ENCODE assay signal across 9 cellular contexts in genomic region chr2:11692966-11693521, GRCh38. TPM values are rescaled to one million over a fixed set of nuclear protein-coding genes. Genes with fewer than 3 reads are reported as not detected.
A peak's percentile ranks its signal among the peaks of the same experiment; 100 is the strongest.
DNase-seq lines count a peak whose midpoint lies in the region; ATAC-seq and TF ChIP-seq lines count a peak whose summit lies in the region.
"Had no signal": no experiment of that assay in that cellular context is flagged by ENCODE, and none has a peak within 500 bp of the region (broad histone marks: within the 10 kb centered on the region; RNA-seq: fewer than 3 reads in every experiment).

No MANE protein-coding gene starts in this region.

- H3K4me1 Mint-ChIP-seq in natural killer cell treated with Interleukin-12 subunit alpha and Interleukin-12 subunit beta and Interleukin-15 and Interleukin-18, amount 100 ng/mL, for 72 hours (ENCODE audit: low read depth in 2 of 2): peaks cover 8 to 18% of the 10 kb centered on the region in 2 donors

- no peak overlapping the region for H3K27ac ChIP-seq in substantia nigra (ENCODE audit: low read depth, low read length, poor library complexity, severe bottlenecking)

- no peaks in the 10 kb centered on the region for H3K9me3 Mint-ChIP-seq in natural killer cell treated with Interleukin-12 subunit alpha and Interleukin-12 subunit beta and Interleukin-15 and Interleukin-18, amount 100 ng/mL, for 72 hours

- peak; percentile 63 for ATAC-seq in GM21360 (IDR thresholded peaks at IDR 0.05; ENCODE audit: unreplicated experiment)
- ATAC-seq in natural killer cell treated with Interleukin-12 subunit alpha and Interleukin-12 subunit beta and Interleukin-15 and Interleukin-18, amount 100 ng/mL, for 72 hours: peak; percentile 65 to 79

- in situ Hi-C loops in Caki2 (cut with HindIII; ENCODE audit: low pct_unique_long_range_greater_than_20kb, low sequenced_read_pairs): loop anchor here (25.0 kb wide), 1 partner anchor 94 kb away; no protein-coding TSS in a partner anchor

- peaks cover 0 to 8% of the 10 kb centered on the region in 2 donors for H3K27me3 Mint-ChIP-seq in natural killer cell treated with Interleukin-12 subunit alpha and Interleukin-12 subunit beta and Interleukin-15 and Interleukin-18, amount 100 ng/mL, for 72 hours

- H3K27ac Mint-ChIP-seq in natural killer cell treated with Interleukin-12 subunit alpha and Interleukin-12 subunit beta and Interleukin-15 and Interleukin-18, amount 100 ng/mL, for 72 hours: no peak overlapping the region

- peak; percentile 93 for TF ChIP-seq CTCF in epithelial cell of esophagus (IDR thresholded peaks at IDR 0.05; ENCODE audit: insufficient read depth, low read depth, low read length, missing control alignments)

- peak; percentile 68 for DNase-seq in Caki2 (ENCODE audit: low read depth)
- peak; percentile 54 for DNase-seq in HPDE6-E6E7 (ENCODE audit: extremely low spot score)
- peak; percentile 56 for DNase-seq in NOMO-1 treated with DMSO at 0.1 percent for 48 hours (lab: John Stamatoyannopoulos, UW; ENCODE audit: unreplicated experiment)
- DNase-seq in activated CD8-positive, alpha-beta memory T cell treated with anti-CD3 and anti-CD28 coated beads for 4 hours (ENCODE audit: low read depth in 2 of 2): peak; percentile 22
- peak; percentile 72 for DNase-seq in epithelial cell of esophagus (ENCODE audit: low read depth)
- no peak for DNase-seq in natural killer cell treated with Interleukin-12 subunit alpha and Interleukin-12 subunit beta and Interleukin-15 and Interleukin-18, amount 100 ng/mL, for 72 hours (ENCODE audit: low spot score)
- DNase-seq in substantia nigra (lab: John Stamatoyannopoulos, UW): peak in 26 of 49 donors; percentile 17 to 74 (median 39)

- H3K36me3 Mint-ChIP-seq in natural killer cell treated with Interleukin-12 subunit alpha and Interleukin-12 subunit beta and Interleukin-15 and Interleukin-18, amount 100 ng/mL, for 72 hours: no peaks in the 10 kb centered on the region

- no peak overlapping the region for H3K4me3 ChIP-seq in epithelial cell of esophagus (ENCODE audit: low read length)

- no peak overlapping the region for H3K4me3 Mint-ChIP-seq in natural killer cell treated with Interleukin-12 subunit alpha and Interleukin-12 subunit beta and Interleukin-15 and Interleukin-18, amount 100 ng/mL, for 72 hours

RNA-seq across cellular contexts. Expression of gene NTSR2, which starts 23.0 kb away (rescaled TPM):
- not detected in 2 replicates for total RNA-seq in Caki2 (2014; rRNA removed; shearing (Covaris generic); ENCODE audit: low replicate concordance)
- total RNA-seq in natural killer cell treated with Interleukin-12 subunit alpha and Interleukin-12 subunit beta and Interleukin-15 and Interleukin-18, amount 100 ng/mL, for 72 hours: not detected
- total RNA-seq: T-helper 1 cell treated with Interleukin-12 subunit alpha and Interleukin-12 subunit beta and Interleukin-4 antibody, amounts not matched to agents 30 ng/mL and 1 ng/mL, for 36 hours had no signal

RNA-seq across cellular contexts. Expression of gene LPIN1, which starts 53.4 kb away (rescaled TPM):
- 12.2 and 25.8 TPM in 2 replicates for total RNA-seq in Caki2 (2014; rRNA removed; shearing (Covaris generic); ENCODE audit: low replicate concordance)
- 100 to 1,000 TPM in 1 of 2 donors, 10 to 100 TPM in 1; 63.0 to 112 TPM for total RNA-seq in natural killer cell treated with Interleukin-12 subunit alpha and Interleukin-12 subunit beta and Interleukin-15 and Interleukin-18, amount 100 ng/mL, for 72 hours
